ENCODE assay signal across 1 cellular context in the genomic region with DNA sequence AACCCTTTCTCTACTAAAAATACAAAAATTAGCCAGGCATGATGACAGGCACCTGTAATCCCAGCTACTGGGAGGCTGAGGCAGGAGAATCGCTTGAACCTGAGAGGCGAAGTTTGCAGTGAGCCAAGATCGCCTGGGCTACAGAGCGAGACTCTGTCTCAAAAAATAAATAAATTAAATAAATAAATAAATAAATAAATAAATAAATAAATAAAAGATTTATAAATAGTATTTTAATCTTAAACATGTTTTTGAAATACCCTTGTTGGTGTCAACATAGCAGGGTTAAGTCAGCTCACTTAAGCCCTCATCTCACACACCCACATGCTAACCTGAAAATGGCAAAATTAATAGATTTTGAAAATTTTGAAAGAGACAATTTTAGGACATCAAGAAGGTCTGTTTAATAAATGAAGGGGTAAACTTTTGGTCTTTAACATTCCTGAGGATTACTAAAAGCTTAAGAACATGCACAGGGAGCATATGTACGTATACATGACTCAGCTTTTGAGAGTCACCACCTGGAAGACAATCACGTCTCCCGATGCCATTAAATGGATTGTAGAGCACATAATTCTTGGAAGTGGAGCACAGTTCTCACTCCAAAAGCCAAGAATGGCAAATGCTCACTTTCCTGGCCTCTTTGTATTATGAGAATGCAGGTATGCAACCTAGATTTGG.
A peak's percentile ranks its signal among the peaks of the same experiment; 100 is the strongest.
TF ChIP-seq lines count a peak whose summit lies in the region.

No MANE protein-coding gene starts in this region.

TF ChIP-seq in K562, 482 proteins besides CTCF, POLR2A, EP300 and RAD21 (continued from another document):
- TF ChIP-seq, protein P1, sequence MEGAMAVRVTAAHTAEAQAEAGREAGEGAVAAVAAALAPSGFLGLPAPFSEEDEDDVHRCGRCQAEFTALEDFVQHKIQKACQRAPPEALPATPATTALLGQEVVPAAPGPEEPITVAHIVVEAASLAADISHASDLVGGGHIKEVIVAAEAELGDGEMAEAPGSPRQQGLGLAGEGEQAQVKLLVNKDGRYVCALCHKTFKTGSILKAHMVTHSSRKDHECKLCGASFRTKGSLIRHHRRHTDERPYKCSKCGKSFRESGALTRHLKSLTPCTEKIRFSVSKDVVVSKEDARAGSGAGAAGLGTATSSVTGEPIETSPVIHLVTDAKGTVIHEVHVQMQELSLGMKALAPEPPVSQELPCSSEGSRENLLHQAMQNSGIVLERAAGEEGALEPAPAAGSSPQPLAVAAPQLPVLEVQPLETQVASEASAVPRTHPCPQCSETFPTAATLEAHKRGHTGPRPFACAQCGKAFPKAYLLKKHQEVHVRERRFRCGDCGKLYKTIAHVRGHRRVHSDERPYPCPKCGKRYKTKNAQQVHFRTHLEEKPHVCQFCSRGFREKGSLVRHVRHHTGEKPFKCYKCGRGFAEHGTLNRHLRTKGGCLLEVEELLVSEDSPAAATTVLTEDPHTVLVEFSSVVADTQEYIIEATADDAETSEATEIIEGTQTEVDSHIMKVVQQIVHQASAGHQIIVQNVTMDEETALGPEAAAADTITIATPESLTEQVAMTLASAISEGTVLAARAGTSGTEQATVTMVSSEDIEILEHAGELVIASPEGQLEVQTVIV (CRISPR knock-in tag; IDR thresholded peaks at IDR 0.05; ENCODE audit: borderline replicate concordance) = no peak
- peak; percentile 61 for TF ChIP-seq NFE2 (IDR thresholded peaks at IDR 0.05; ENCODE audit: low read depth)
- peak; percentile 42 for TF ChIP-seq ZNF316 (IDR thresholded peaks at IDR 0.05)
- TF ChIP-seq NFE2L1 (tag; IDR thresholded peaks at IDR 0.05; ENCODE audit: borderline replicate concordance, low read depth) = peak; percentile 17; the same call in 1 of the 2 replicates
